ENCODE assay signal across 1 cellular context in the genomic region with DNA sequence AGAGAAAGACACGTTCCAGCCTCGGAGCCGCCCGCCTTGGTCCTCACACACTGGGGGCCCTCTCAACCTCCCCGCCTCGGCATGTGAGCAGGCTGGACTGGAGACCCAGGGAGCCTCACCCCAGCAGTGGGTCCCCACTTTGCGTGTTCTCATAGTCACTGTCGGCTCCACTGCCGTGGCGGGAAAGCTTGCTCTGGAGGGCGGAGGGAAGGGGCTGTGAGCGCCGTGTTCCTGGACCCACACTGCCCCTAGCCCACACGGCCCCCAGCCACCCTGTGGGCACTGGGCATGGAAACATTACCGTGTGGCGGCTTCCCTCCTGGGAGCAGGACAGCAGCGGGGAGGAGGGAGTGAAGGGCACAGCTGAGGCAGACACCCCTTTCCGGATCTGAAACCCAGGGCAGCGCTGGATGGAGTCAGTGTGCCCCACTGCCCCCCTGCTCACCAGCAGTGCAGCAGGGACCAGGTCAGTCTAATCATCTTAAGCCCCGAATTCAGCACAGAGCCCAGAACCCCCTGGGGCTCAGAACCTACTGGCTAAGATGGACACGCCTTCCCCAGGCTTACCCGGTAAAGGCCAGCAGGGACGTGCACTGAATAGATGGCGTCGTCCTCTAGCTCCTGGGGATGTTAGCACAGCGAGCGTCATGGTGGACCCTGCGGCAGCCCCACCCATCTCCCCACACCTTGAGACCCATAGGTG.
TF ChIP-seq lines count a peak whose summit lies in the region.

No MANE protein-coding gene starts in this region.

TF ChIP-seq in HepG2, 621 proteins besides CTCF, POLR2A, EP300 and RAD21 (continued from another document):
- TF ChIP-seq HNRNPK (IDR thresholded peaks at IDR 0.05; ENCODE audit: low read depth, low read length, poor library complexity, severe bottlenecking) = no peak
